21 cellular contexts compared by ENCODE assay signal in genomic region chr13:46529509-46529908, GRCh38. TPM values are rescaled to one million over a fixed set of nuclear protein-coding genes. Genes with fewer than 3 reads are reported as not detected.
DNase-seq lines count a peak whose midpoint lies in the region; ATAC-seq and TF ChIP-seq lines count a peak whose summit lies in the region.
"Had no signal": no experiment of that assay in that cellular context is flagged by ENCODE, and none has a peak within 500 bp of the region (broad histone marks: within the 10 kb centered on the region; RNA-seq: fewer than 3 reads in every experiment).

No MANE protein-coding gene starts in this region.

- H3K27ac Mint-ChIP-seq in activated T-cell treated with anti-CD3 and anti-CD28 coated beads, Interleukin-2, amount 50 U/mL, for 72 hours = peak overlapping the region; percentile 1
- no peak overlapping the region for H3K27ac Mint-ChIP-seq in MCF 10A (ENCODE audit: low read depth, unreplicated experiment)

- no peak for TF ChIP-seq EP300 in tibial nerve (IDR thresholded peaks at IDR 0.05)

- ATAC-seq in heart right ventricle (no peak), GM21717 (IDR thresholded peaks at IDR 0.05; ENCODE audit: unreplicated experiment) (peak; percentile 58)
- peak; percentile 80 to 81 for ATAC-seq in activated T-cell treated with anti-CD3 and anti-CD28 coated beads, Interleukin-2, amount 50 U/mL, for 72 hours (replicated peaks in 1 of 2)
- ATAC-seq: psoas muscle had no signal

- H3K27me3 Mint-ChIP-seq in activated T-cell treated with anti-CD3 and anti-CD28 coated beads, Interleukin-2, amount 50 U/mL, for 72 hours (ENCODE audit: low read depth) = peaks cover 16% of the 10 kb centered on the region
- peaks cover 50% of the 10 kb centered on the region for H3K27me3 Mint-ChIP-seq in MCF 10A (ENCODE audit: insufficient read depth, unreplicated experiment)

- DNase-seq in heart right ventricle (no peak), right atrium auricular region (ENCODE audit: low spot score) (no peak), MCF 10A (ENCODE audit: unreplicated experiment) (no peak), tibial nerve (ENCODE audit: low spot score in 2 of 2) (no peak), ecto neural progenitor cell (ENCODE audit: low spot score) (no peak)
- DNase-seq in activated T-cell treated with anti-CD3 and anti-CD28 coated beads, Interleukin-2, amount 50 U/mL, for 72 hours = peak; percentile 13 to 46
- DNase-seq: activated CD8-positive, alpha-beta memory T cell treated with anti-CD3 and anti-CD28 coated beads, Interleukin-2, amount 50 U/mL, for 48 hours; AML-193; amniotic stem cell; central memory CD4-positive, alpha-beta T cell; DMS 273 treated with DMSO at 0.1 percent for 48 hours; effector CD8-positive, alpha-beta T cell; head of caudate nucleus; islet precursor cell; NCI-H1436 treated with DMSO at 0.1 percent for 48 hours; psoas muscle; SHP77; stimulated activated CD4-positive, alpha-beta T cell treated with anti-CD3 and anti-CD28 coated beads, Interleukin-12 subunit alpha, Interleukin-12 subunit beta, amount 100 ng/mL, for 4 hours; substantia nigra had no signal

- H3K4me3 Mint-ChIP-seq in activated T-cell treated with anti-CD3 and anti-CD28 coated beads, Interleukin-2, amount 50 U/mL, for 72 hours = peak overlapping the region; percentile 44 to 60
- no peak overlapping the region for H3K4me3 Mint-ChIP-seq in MCF 10A (ENCODE audit: unreplicated experiment)
- H3K4me3 Mint-ChIP-seq: nephron had no signal

- H3K4me3 ChIP-seq in heart right ventricle = no peak overlapping the region
- H3K4me3 ChIP-seq in right atrium auricular region = no peak overlapping the region
- no peak overlapping the region for H3K4me3 ChIP-seq in tibial nerve
- H3K4me3 ChIP-seq: psoas muscle had no signal

- TF ChIP-seq CTCF in heart right ventricle (IDR thresholded peaks at IDR 0.05) (no peak), right atrium auricular region (IDR thresholded peaks at IDR 0.05) (no peak), MCF 10A (IDR thresholded peaks at IDR 0.05; ENCODE audit: unreplicated experiment) (no peak), tibial nerve (IDR thresholded peaks at IDR 0.05) (no peak)

- peaks cover 45% of the 10 kb centered on the region for H3K4me1 Mint-ChIP-seq in activated T-cell treated with anti-CD3 and anti-CD28 coated beads, Interleukin-2, amount 50 U/mL, for 72 hours (ENCODE audit: low read depth)
- no peaks in the 10 kb centered on the region for H3K4me1 Mint-ChIP-seq in MCF 10A (ENCODE audit: insufficient read depth, unreplicated experiment)

- peak overlapping the region in 6 of 10 donors; percentile 11 to 65 (median 42) for H3K27ac ChIP-seq in heart right ventricle
- H3K27ac ChIP-seq in right atrium auricular region = no peak overlapping the region
- no peak overlapping the region for H3K27ac ChIP-seq in tibial nerve
- H3K27ac ChIP-seq: psoas muscle had no signal

- no peaks in the 10 kb centered on the region for H3K36me3 ChIP-seq in heart right ventricle
- H3K36me3 ChIP-seq in right atrium auricular region = no peaks in the 10 kb centered on the region
- H3K36me3 ChIP-seq in tibial nerve = no peaks in the 10 kb centered on the region

- intact Hi-C loops in heart right ventricle (cut with DNase I) = no loop called here
- intact Hi-C loops in MCF 10A (cut with micrococcal nuclease) = no loop called here

- H3K27me3 ChIP-seq in heart right ventricle = peaks cover 0 to 3% (median 0%) of the 10 kb centered on the region in 7 donors
- H3K27me3 ChIP-seq in right atrium auricular region = no peaks in the 10 kb centered on the region
- H3K27me3 ChIP-seq in tibial nerve = no peaks in the 10 kb centered on the region

- CTCF ChIA-PET in MCF 10A (lab: Yijun Ruan, JAX) = interaction anchor here (2.4 kb wide), 1 partner anchor 36 kb away, joined by 5 read pairs; no protein-coding TSS in a partner anchor

- WGBS in heart right ventricle, 2 donors = 69 to 87% methylated on average over 2 of the region's 2 CpGs
- WGBS in tibial nerve, 2 donors = 68 to 71% methylated on average over 2 of the region's 2 CpGs

- no peaks in the 10 kb centered on the region for H3K9me3 Mint-ChIP-seq in activated T-cell treated with anti-CD3 and anti-CD28 coated beads, Interleukin-2, amount 50 U/mL, for 72 hours
- no peaks in the 10 kb centered on the region for H3K9me3 Mint-ChIP-seq in MCF 10A (ENCODE audit: unreplicated experiment)
- H3K9me3 Mint-ChIP-seq: nephron had no signal

- POLR2A ChIA-PET in MCF 10A (lab: Yijun Ruan, JAX) = no interaction called here

- no peak for TF ChIP-seq POLR2A in tibial nerve (IDR thresholded peaks at IDR 0.05)

- H3K36me3 Mint-ChIP-seq in activated T-cell treated with anti-CD3 and anti-CD28 coated beads, Interleukin-2, amount 50 U/mL, for 72 hours (ENCODE audit: insufficient read depth in 2 of 2) = no peaks in the 10 kb centered on the region
- no peaks in the 10 kb centered on the region for H3K36me3 Mint-ChIP-seq in MCF 10A (ENCODE audit: insufficient read depth, unreplicated experiment)

- H3K4me1 ChIP-seq in heart right ventricle (peaks cover 0 to 20% (median 12%) of the 10 kb centered on the region in 9 donors), right atrium auricular region (peaks cover 0 to 9% of the 10 kb centered on the region in 2 donors), tibial nerve (peaks cover 0 to 15% (median 0%) of the 10 kb centered on the region in 4 donors)
- H3K4me1 ChIP-seq: psoas muscle had no signal

- BruUV-seq in MCF 10A (replicated peaks; lab: Mats Ljungman, UMichigan) = no TSS peak

- H3K9me3 ChIP-seq in heart right ventricle (no peaks in the 10 kb centered on the region), right atrium auricular region (no peaks in the 10 kb centered on the region), tibial nerve (no peaks in the 10 kb centered on the region)
- H3K9me3 ChIP-seq: psoas muscle had no signal

RNA-seq across cellular contexts. Expression of gene LRCH1, which starts 23.5 kb away (rescaled TPM):
- total RNA-seq in heart right ventricle (10 to 100 TPM; 10.1 to 20.3 (median 13.8) TPM), right atrium auricular region (10 to 100 TPM in 1 of 2 donors, 1 to 10 TPM in 1; 6.9 to 10.9 TPM), MCF 10A (2022) (15.4 and 16.5 TPM in 2 replicates), tibial nerve (10 to 100 TPM; 17.2 to 25.7 (median 21.9) TPM)
- 1 to 10 TPM; 4.1 to 5.9 TPM for polyA plus RNA-seq in heart right ventricle
- 10 to 100 TPM; 18.4 to 21.5 TPM for total RNA-seq in activated T-cell treated with anti-CD3 and anti-CD28 coated beads, Interleukin-2, amount 50 U/mL, for 72 hours

Comparison
In these comparisons a context has a peak if more than half of its experiments do, and no peak if none do; other contexts are left out.
1. H3K27ac ChIP-seq: peak in heart right ventricle (6 of 10); none in right atrium auricular region (0 of 2) and tibial nerve (0 of 4).
2. ATAC-seq: peak in GM21717 (single experiment) and activated T-cell treated with anti-CD3 and anti-CD28 coated beads, Interleukin-2, amount 50 U/mL, for 72 hours (2 of 2); none in heart right ventricle (0 of 8).
3. DNase-seq: peak in activated T-cell treated with anti-CD3 and anti-CD28 coated beads, Interleukin-2, amount 50 U/mL, for 72 hours (2 of 2); none in heart right ventricle (0 of 2), right atrium auricular region (single experiment), MCF 10A (single experiment), tibial nerve (0 of 2) and ecto neural progenitor cell (single experiment).